ENCODE assay signal across 8 cellular contexts in genomic region chr11:61254403-61255025, GRCh38. TPM values are rescaled to one million over a fixed set of nuclear protein-coding genes. Genes with fewer than 3 reads are reported as not detected.
DNase-seq lines count a peak whose midpoint lies in the region; ATAC-seq and TF ChIP-seq lines count a peak whose summit lies in the region.

No MANE protein-coding gene starts in this region.

- no peaks in the 10 kb centered on the region for H3K4me1 Mint-ChIP-seq in naive thymus-derived CD8-positive, alpha-beta T cell
- no peaks in the 10 kb centered on the region for H3K4me1 Mint-ChIP-seq in stimulated activated naive CD8-positive, alpha-beta T cell treated with anti-CD3 and anti-CD28 coated beads, Interleukin-15, amount 100 ng/mL, for 72 hours

- no peak overlapping the region for H3K27ac Mint-ChIP-seq in naive thymus-derived CD8-positive, alpha-beta T cell
- no peak overlapping the region for H3K27ac Mint-ChIP-seq in stimulated activated naive CD8-positive, alpha-beta T cell treated with anti-CD3 and anti-CD28 coated beads, Interleukin-15, amount 100 ng/mL, for 72 hours

- H3K27me3 Mint-ChIP-seq in naive thymus-derived CD8-positive, alpha-beta T cell: no peaks in the 10 kb centered on the region
- no peaks in the 10 kb centered on the region for H3K27me3 Mint-ChIP-seq in stimulated activated naive CD8-positive, alpha-beta T cell treated with anti-CD3 and anti-CD28 coated beads, Interleukin-15, amount 100 ng/mL, for 72 hours

- no peaks in the 10 kb centered on the region for H3K9me3 Mint-ChIP-seq in naive thymus-derived CD8-positive, alpha-beta T cell
- no peaks in the 10 kb centered on the region for H3K9me3 Mint-ChIP-seq in stimulated activated naive CD8-positive, alpha-beta T cell treated with anti-CD3 and anti-CD28 coated beads, Interleukin-15, amount 100 ng/mL, for 72 hours

- TF ChIP-seq POLR2A in erythroblast (IDR thresholded peaks at IDR 0.05; ENCODE audit: low read length): no peak

- peak; percentile 53 for DNase-seq in NCI-H1092 treated with DMSO at 0.1 percent for 48 hours (lab: John Stamatoyannopoulos, UW)
- no peak for DNase-seq in NCI-H1092 (lab: John Stamatoyannopoulos, UW)
- peak; percentile 41 for DNase-seq in NOMO-1 treated with dmso at 0.1 percent for 144 hours (lab: John Stamatoyannopoulos, UW; ENCODE audit: unreplicated experiment)
- peak; percentile 87 for DNase-seq in activated CD8-positive, alpha-beta memory T cell treated with anti-CD3 and anti-CD28 coated beads, Interleukin-2, amount 50 U/mL, for 48 hours
- DNase-seq in erythroblast (lab: John Stamatoyannopoulos, UW): peak; percentile 82 to 90
- peak; percentile 37 to 76 (median 53) for DNase-seq in naive thymus-derived CD8-positive, alpha-beta T cell
- DNase-seq in stimulated activated naive CD8-positive, alpha-beta T cell treated with anti-CD3 and anti-CD28 coated beads, Interleukin-15, amount 100 ng/mL, for 72 hours: peak; percentile 65

- H3K4me3 Mint-ChIP-seq in naive thymus-derived CD8-positive, alpha-beta T cell: no peak overlapping the region
- no peak overlapping the region for H3K4me3 Mint-ChIP-seq in stimulated activated naive CD8-positive, alpha-beta T cell treated with anti-CD3 and anti-CD28 coated beads, Interleukin-15, amount 100 ng/mL, for 72 hours

- POLR2A ChIA-PET in naive thymus-derived CD8-positive, alpha-beta T cell (lab: Charles Lee): no interaction called here

- no peaks in the 10 kb centered on the region for H3K36me3 Mint-ChIP-seq in naive thymus-derived CD8-positive, alpha-beta T cell

- peak; percentile 73 for ATAC-seq in HG03280 (IDR thresholded peaks at IDR 0.05; ENCODE audit: unreplicated experiment)
- ATAC-seq in naive thymus-derived CD8-positive, alpha-beta T cell: peak; percentile 79 to 95
- peak; percentile 89 for ATAC-seq in stimulated activated naive CD8-positive, alpha-beta T cell treated with anti-CD3 and anti-CD28 coated beads, Interleukin-15, amount 100 ng/mL, for 72 hours

RNA-seq across cellular contexts. Expression of gene PGA5, which starts 13.5 kb away (rescaled TPM):
- total RNA-seq in naive thymus-derived CD8-positive, alpha-beta T cell: not detected
- polyA plus RNA-seq in naive thymus-derived CD8-positive, alpha-beta T cell: not detected

RNA-seq across cellular contexts. Expression of gene PGA4, which starts 32.4 kb away (rescaled TPM):
- total RNA-seq in naive thymus-derived CD8-positive, alpha-beta T cell: not detected
- polyA plus RNA-seq in naive thymus-derived CD8-positive, alpha-beta T cell: not detected

RNA-seq across cellular contexts. Expression of gene VWCE, which starts 40.6 kb away (rescaled TPM):
- under 1 TPM; 0.94 to 0.99 TPM for total RNA-seq in naive thymus-derived CD8-positive, alpha-beta T cell
- polyA plus RNA-seq in naive thymus-derived CD8-positive, alpha-beta T cell: not detected

RNA-seq across cellular contexts. Expression of gene PGA3, which starts 51.2 kb away (rescaled TPM):
- total RNA-seq in naive thymus-derived CD8-positive, alpha-beta T cell: not detected
- not detected for polyA plus RNA-seq in naive thymus-derived CD8-positive, alpha-beta T cell
